ENCODE assay signal across 8 cellular contexts in genomic region chr14:74362361-74362915, GRCh38. TPM values are rescaled to one million over a fixed set of nuclear protein-coding genes. Genes with fewer than 3 reads are reported as not detected.
A peak's percentile ranks its signal among the peaks of the same experiment; 100 is the strongest.
DNase-seq lines count a peak whose midpoint lies in the region; ATAC-seq and TF ChIP-seq lines count a peak whose summit lies in the region.

No MANE protein-coding gene starts in this region.

- TF ChIP-seq CTCF in Peyer's patch (IDR thresholded peaks at IDR 0.05) (peak; percentile 84 to 95 (median 90)), foreskin fibroblast (IDR thresholded peaks at IDR 0.05; ENCODE audit: low read depth, low read length) (peak; percentile 95), neutrophil (IDR thresholded peaks at IDR 0.05) (peak; percentile 76)

- no peak for ATAC-seq in GM18909 (IDR thresholded peaks at IDR 0.05; ENCODE audit: poor library complexity, unreplicated experiment)

- H3K4me3 ChIP-seq in Karpas-422 (ENCODE audit: low read length) (no peak overlapping the region), Peyer's patch (no peak overlapping the region), foreskin fibroblast (ENCODE audit: low read depth in 1 of 2, low read length in 2 of 2) (no peak overlapping the region), neutrophil (ENCODE audit: low read depth in 1 of 2, low read length in 1 of 2) (no peak overlapping the region)

- no peak overlapping the region for H3K4me2 ChIP-seq in Karpas-422 (ENCODE audit: low read depth, low read length, poor library complexity, severe bottlenecking)

- TF ChIP-seq POLR2A in Peyer's patch (IDR thresholded peaks at IDR 0.05), result no peak

- H4K20me1 ChIP-seq in Karpas-422 (ENCODE audit: insufficient read depth, low read depth, low read length), result no peaks in the 10 kb centered on the region

- DNase-seq in DMS153 (lab: John Stamatoyannopoulos, UW), result peak; percentile 29
- peak; percentile 89 for DNase-seq in Karpas-422
- DNase-seq in Peyer's patch, result peak; percentile 70 to 90 (median 72)
- peak; percentile 34 to 38 for DNase-seq in activated T-helper 1 cell treated with anti-CD3 and anti-CD28 coated beads, Interleukin-2, amount 50 U/mL, for 16 hours (ENCODE audit: low read depth in 1 of 2, low spot score in 1 of 2)
- DNase-seq in foreskin fibroblast, result peak; percentile 58 to 88
- peak; percentile 86 for DNase-seq in superior temporal gyrus (ENCODE audit: extremely low spot score)

- H3K9ac ChIP-seq in Karpas-422 (ENCODE audit: low read length), result no peak overlapping the region

- H3K36me3 ChIP-seq in Karpas-422 (ENCODE audit: insufficient read depth, low read length) (no peaks in the 10 kb centered on the region), Peyer's patch (no peaks in the 10 kb centered on the region), neutrophil (no peaks in the 10 kb centered on the region)

- H3K27ac ChIP-seq in Karpas-422 (ENCODE audit: low read length) (no peak overlapping the region), Peyer's patch (no peak overlapping the region), neutrophil (no peak overlapping the region)

- H3K27me3 ChIP-seq in Karpas-422 (ENCODE audit: low read length) (no peaks in the 10 kb centered on the region; the same call in 1 of the 2 replicates), Peyer's patch (no peaks in the 10 kb centered on the region), neutrophil (peaks cover 14% of the 10 kb centered on the region)

- H3K9me2 ChIP-seq in Karpas-422 (replicated peaks; ENCODE audit: insufficient read depth, low read length), result no peaks in the 10 kb centered on the region

- H3K4me1 ChIP-seq in Karpas-422 (ENCODE audit: low read length), result no peaks in the 10 kb centered on the region
- H3K4me1 ChIP-seq in Peyer's patch, result no peaks in the 10 kb centered on the region
- H3K4me1 ChIP-seq in neutrophil (ENCODE audit: control insufficient read depth in 1 of 2, insufficient read depth in 1 of 2, low read depth in 1 of 2, low read length in 1 of 2), result no peaks in the 10 kb centered on the region

- H3K79me2 ChIP-seq in Karpas-422 (ENCODE audit: low read length), result no peaks in the 10 kb centered on the region

- H2AFZ ChIP-seq in Karpas-422 (ENCODE audit: low read length), result no peak overlapping the region

- H3K9me3 ChIP-seq in Karpas-422 (ENCODE audit: low read length) (no peaks in the 10 kb centered on the region), Peyer's patch (no peaks in the 10 kb centered on the region), neutrophil (no peaks in the 10 kb centered on the region)

RNA-seq across cellular contexts. Expression of gene VRTN, which starts 14.2 kb away (rescaled TPM):
- not detected in 2 replicates for total RNA-seq in Karpas-422 (2014; rRNA removed; shearing (Covaris generic); ENCODE audit: low replicate concordance)
- total RNA-seq in Peyer's patch, result under 1 TPM in 1 of 4 donors, not detected in 3; 0.57 TPM

RNA-seq across cellular contexts. Expression of gene ABCD4, which starts 59.7 kb away (rescaled TPM):
- 49.2 and 64.1 TPM in 2 replicates for total RNA-seq in Karpas-422 (2014; rRNA removed; shearing (Covaris generic); ENCODE audit: low replicate concordance)
- 100 to 1,000 TPM in 3 of 4 donors, 10 to 100 TPM in 1; 89.1 to 139 (median 107) TPM for total RNA-seq in Peyer's patch

Comparison
In these comparisons a context has a peak if more than half of its experiments do, and no peak if none do; other contexts are left out.
1. DNase-seq: peak in every context shown above with its lines; median percentile 89 in Karpas-422; 86 in superior temporal gyrus; 73 in foreskin fibroblast; 72 in Peyer's patch; 36 in activated T-helper 1 cell treated with anti-CD3 and anti-CD28 coated beads, Interleukin-2, amount 50 U/mL, for 16 hours; 29 in DMS153.